Comparison of ENCODE assay signal across 8 cellular contexts in the genomic region with DNA sequence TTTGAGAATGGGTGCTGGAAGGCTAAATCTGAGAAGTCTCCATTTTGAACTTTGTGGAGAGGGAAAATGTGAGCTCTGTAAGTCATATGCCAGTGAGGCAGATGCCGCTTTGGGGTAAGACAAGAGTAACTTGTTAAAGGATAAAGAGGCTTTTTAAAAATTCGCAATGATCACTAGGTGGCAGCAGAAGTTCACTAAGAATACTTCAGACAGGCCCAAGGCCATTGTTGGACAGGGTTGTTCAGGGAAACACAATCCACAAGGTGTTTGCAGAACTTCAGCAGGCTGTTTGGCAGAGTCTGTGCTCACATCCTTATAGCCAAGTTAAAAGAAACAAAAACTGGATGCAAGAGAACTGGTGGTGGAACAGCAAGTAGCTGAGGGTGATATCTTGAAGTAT. TPM values are rescaled to one million over a fixed set of nuclear protein-coding genes. Genes with fewer than 3 reads are reported as not detected.
DNase-seq lines count a peak whose midpoint lies in the region; ATAC-seq and TF ChIP-seq lines count a peak whose summit lies in the region.

No MANE protein-coding gene starts in this region.

- no peaks in the 10 kb centered on the region for H3K36me3 ChIP-seq in Peyer's patch

- TF ChIP-seq CTCF in GM10266 (IDR thresholded peaks at IDR 0.05; ENCODE audit: control insufficient read depth, insufficient read depth, low read depth, missing control alignments) = peak; percentile 38
- peak; percentile 45 for TF ChIP-seq CTCF in LNCaP clone FGC (IDR thresholded peaks at IDR 0.05; ENCODE audit: control insufficient read depth, extremely low read depth, insufficient read depth)
- peak in 4 of 6 experiments; percentile 31 to 60 (median 48) for TF ChIP-seq CTCF in Peyer's patch (IDR thresholded peaks at IDR 0.05)
- peak in 54 of 56 donors; percentile 34 to 78 (median 60) for TF ChIP-seq CTCF in dorsolateral prefrontal cortex (IDR thresholded peaks at IDR 0.05 in 54 of 56, conservative IDR thresholded peaks at IDR 0.05 in 2 of 56; ENCODE audit: low read depth in 1 of 56, partially characterized antibody in 56 of 56)

- H3K27ac ChIP-seq in Peyer's patch (no peak overlapping the region), dorsolateral prefrontal cortex (no peak overlapping the region)

- TF ChIP-seq POLR2A in Peyer's patch (IDR thresholded peaks at IDR 0.05) = no peak

- intact Hi-C loops in dorsolateral prefrontal cortex (cut with DNase I) = loop anchor here (5.0 to 10.0 kb wide), 5 partner anchors 52 to 326 kb away; no protein-coding TSS in a partner anchor

- no peaks in the 10 kb centered on the region for H3K9me3 ChIP-seq in Peyer's patch

- H3K4me3 ChIP-seq in LNCaP clone FGC (ENCODE audit: low read depth, low read length) (no peak overlapping the region), Peyer's patch (no peak overlapping the region), dorsolateral prefrontal cortex (no peak overlapping the region)

- DNase-seq in AG08396 (ENCODE audit: low spot score) = peak; percentile 51
- peak; percentile 8 for DNase-seq in GM10266 (ENCODE audit: extremely low spot score)
- DNase-seq in LNCaP clone FGC (ENCODE audit: low read depth) = peak; percentile 81
- DNase-seq in Peyer's patch = peak in 1 of 3 donors; percentile 46
- DNase-seq in dorsolateral prefrontal cortex = peak in 2 of 10 donors; percentile 5 to 13
- DNase-seq in lung microvascular endothelial cell (ENCODE audit: low read depth in 2 of 2) = peak; percentile 68 to 82
- DNase-seq in 8988T = no peak

- no peak for ATAC-seq in GM21423 (IDR thresholded peaks at IDR 0.05; ENCODE audit: unreplicated experiment)

- H3K4me1 ChIP-seq in Peyer's patch = no peaks in the 10 kb centered on the region

- no peaks in the 10 kb centered on the region for H3K27me3 ChIP-seq in Peyer's patch
- H3K27me3 ChIP-seq in dorsolateral prefrontal cortex = peaks cover 0 to 53% (median 5%) of the 10 kb centered on the region in 45 donors

RNA-seq across cellular contexts. Expression of gene PIGA, which starts 13.7 kb away (rescaled TPM):
- total RNA-seq in Peyer's patch (10 to 100 TPM in 2 of 4 donors, 1 to 10 TPM in 2; 3.9 to 14.9 (median 10.6) TPM), dorsolateral prefrontal cortex (10 to 100 TPM in 116 of 120 experiments, 1 to 10 TPM in 4; 8.6 to 31.7 (median 17.5) TPM), lung microvascular endothelial cell (6.5 and 8.3 TPM in 2 replicates)

RNA-seq across cellular contexts. Expression of gene ASB11, which starts 33.6 kb away (rescaled TPM):
- not detected for total RNA-seq in Peyer's patch
- total RNA-seq in dorsolateral prefrontal cortex = under 1 TPM in 12 of 120 experiments, not detected in 108; 0.17 to 0.57 (median 0.37) TPM
- not detected in 2 replicates for total RNA-seq in lung microvascular endothelial cell

RNA-seq across cellular contexts. Expression of gene VEGFD, which starts 35.2 kb away (rescaled TPM):
- total RNA-seq in Peyer's patch = 1 to 10 TPM in 2 of 4 donors, not detected in 2; 1.9 to 3.4 TPM
- total RNA-seq in dorsolateral prefrontal cortex = 1 to 10 TPM in 119 of 120 experiments, under 1 TPM in 1; 0.95 to 5.2 (median 2.5) TPM
- total RNA-seq in lung microvascular endothelial cell = 0.20 and 0.22 TPM in 2 replicates
